In the genomic region with DNA sequence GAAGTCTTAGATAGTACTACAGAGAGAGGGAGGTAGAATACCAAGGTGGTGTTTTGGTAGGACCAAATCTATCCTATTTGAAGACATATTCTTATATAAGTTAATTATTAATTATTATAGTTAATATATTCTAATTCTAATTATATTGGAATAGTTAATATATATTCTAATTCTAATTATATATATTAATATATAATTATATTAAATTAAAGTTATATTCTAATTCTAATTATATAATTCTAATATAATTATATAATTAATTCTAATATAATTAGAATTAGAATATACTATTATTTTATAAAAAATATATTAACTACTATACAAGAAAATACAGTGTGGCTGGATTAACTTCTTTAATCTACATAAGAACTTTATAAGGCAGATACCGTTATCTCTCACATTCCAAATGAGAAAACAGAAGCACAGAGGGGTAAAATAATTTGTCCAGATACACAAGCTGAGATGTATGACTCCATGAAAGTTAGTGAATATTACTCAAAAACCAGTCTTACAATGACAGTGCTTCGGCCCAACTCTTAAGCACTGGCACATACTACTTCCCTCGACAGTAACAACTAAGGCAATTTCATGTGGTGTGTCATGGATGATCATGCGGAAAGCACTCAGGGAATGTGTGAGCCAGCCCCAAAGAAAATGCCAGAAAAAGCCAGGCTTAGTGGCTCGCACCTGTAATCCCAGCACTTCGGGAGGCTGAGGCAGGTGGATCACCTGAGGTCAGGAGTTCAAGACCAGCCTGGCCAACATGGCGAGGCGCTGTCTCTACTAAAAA, we compare ENCODE assay signal across 17 cellular contexts. TPM values are rescaled to one million over a fixed set of nuclear protein-coding genes. Genes with fewer than 3 reads are reported as not detected.
DNase-seq lines count a peak whose midpoint lies in the region; ATAC-seq and TF ChIP-seq lines count a peak whose summit lies in the region.
"Had no signal": no experiment of that assay in that cellular context is flagged by ENCODE, and none has a peak within 500 bp of the region (broad histone marks: within the 10 kb centered on the region; RNA-seq: fewer than 3 reads in every experiment).

No MANE protein-coding gene starts in this region.

- peak overlapping the region; percentile 45 for H3K27ac Mint-ChIP-seq in endodermal cell
- H3K27ac Mint-ChIP-seq in activated CD4-positive, alpha-beta memory T cell treated with anti-CD3 and anti-CD28 coated beads, Interleukin-2, amount 10 ng/mL, durations not matched to agents 7 days and 5 days, result no peak overlapping the region
- H3K27ac Mint-ChIP-seq: activated naive CD8-positive, alpha-beta T cell treated with anti-CD3 and anti-CD28 coated beads for 36 hours; activated T-cell treated with anti-CD3 and anti-CD28 coated beads, Interleukin-2, amount 50 U/mL, for 24 hours had no signal

- H3K27ac ChIP-seq in endodermal cell (ENCODE audit: low read depth, low read length), result no peak overlapping the region
- H3K27ac ChIP-seq: left lung had no signal

- H3K4me3 Mint-ChIP-seq in endodermal cell, result no peak overlapping the region
- no peak overlapping the region for H3K4me3 Mint-ChIP-seq in activated CD4-positive, alpha-beta memory T cell treated with anti-CD3 and anti-CD28 coated beads, Interleukin-2, amount 10 ng/mL, durations not matched to agents 7 days and 5 days
- H3K4me3 Mint-ChIP-seq: activated naive CD8-positive, alpha-beta T cell treated with anti-CD3 and anti-CD28 coated beads for 36 hours; activated T-cell treated with anti-CD3 and anti-CD28 coated beads, Interleukin-2, amount 50 U/mL, for 24 hours had no signal

- H3K4me1 Mint-ChIP-seq in endodermal cell, result peaks cover 3% of the 10 kb centered on the region
- H3K4me1 Mint-ChIP-seq in activated CD4-positive, alpha-beta memory T cell treated with anti-CD3 and anti-CD28 coated beads, Interleukin-2, amount 10 ng/mL, durations not matched to agents 7 days and 5 days, result no peaks in the 10 kb centered on the region

- POLR2A ChIA-PET in activated CD4-positive, alpha-beta memory T cell treated with anti-CD3 and anti-CD28 coated beads, Interleukin-2, amount 10 ng/mL, durations not matched to agents 7 days and 5 days (lab: Charles Lee), result no interaction called here

- H3K27me3 ChIP-seq in endodermal cell (ENCODE audit: control insufficient read depth, insufficient read depth, low read length, poor library complexity, severe bottlenecking), result no peaks in the 10 kb centered on the region
- H3K27me3 ChIP-seq: left lung, stomach had no signal

- H3K4me1 ChIP-seq in endodermal cell (ENCODE audit: control insufficient read depth, insufficient read depth, low read length), result no peaks in the 10 kb centered on the region

- WGBS in endodermal cell (ENCODE audit: insufficient coverage in 1 of 2, insufficient read length in 1 of 2), 2 experiments, result 93 to 95% methylated on average over 5 to 8 of the region's 8 CpGs

- no peaks in the 10 kb centered on the region for H3K36me3 ChIP-seq in endodermal cell (ENCODE audit: control insufficient read depth, insufficient read depth, low read length)
- H3K36me3 ChIP-seq: left lung, stomach had no signal

- CTCF ChIA-PET in activated CD4-positive, alpha-beta memory T cell treated with anti-CD3 and anti-CD28 coated beads, Interleukin-2, amount 10 ng/mL, durations not matched to agents 7 days and 5 days (lab: Charles Lee), result no interaction called here

- H3K27me3 Mint-ChIP-seq in endodermal cell (ENCODE audit: insufficient read depth), result no peaks in the 10 kb centered on the region
- no peaks in the 10 kb centered on the region for H3K27me3 Mint-ChIP-seq in activated CD4-positive, alpha-beta memory T cell treated with anti-CD3 and anti-CD28 coated beads, Interleukin-2, amount 10 ng/mL, durations not matched to agents 7 days and 5 days
- H3K27me3 Mint-ChIP-seq: activated naive CD8-positive, alpha-beta T cell treated with anti-CD3 and anti-CD28 coated beads for 36 hours; activated T-cell treated with anti-CD3 and anti-CD28 coated beads, Interleukin-2, amount 50 U/mL, for 24 hours had no signal

- H3K9me3 ChIP-seq in endodermal cell (ENCODE audit: control insufficient read depth, low read length), result no peaks in the 10 kb centered on the region
- H3K9me3 ChIP-seq: left lung, psoas muscle, stomach had no signal

- peaks cover 4% of the 10 kb centered on the region for H3K36me3 Mint-ChIP-seq in endodermal cell (ENCODE audit: low read depth)
- no peaks in the 10 kb centered on the region for H3K36me3 Mint-ChIP-seq in activated CD4-positive, alpha-beta memory T cell treated with anti-CD3 and anti-CD28 coated beads, Interleukin-2, amount 10 ng/mL, durations not matched to agents 7 days and 5 days (ENCODE audit: low read depth)
- H3K36me3 Mint-ChIP-seq: activated naive CD8-positive, alpha-beta T cell treated with anti-CD3 and anti-CD28 coated beads for 36 hours had no signal

- ATAC-seq in HG03571 (IDR thresholded peaks at IDR 0.05; ENCODE audit: unreplicated experiment), result no peak
- ATAC-seq: left lung had no signal

- no peaks in the 10 kb centered on the region for H3K9me3 Mint-ChIP-seq in endodermal cell
- H3K9me3 Mint-ChIP-seq in activated CD4-positive, alpha-beta memory T cell treated with anti-CD3 and anti-CD28 coated beads, Interleukin-2, amount 10 ng/mL, durations not matched to agents 7 days and 5 days, result no peaks in the 10 kb centered on the region
- H3K9me3 Mint-ChIP-seq: activated naive CD8-positive, alpha-beta T cell treated with anti-CD3 and anti-CD28 coated beads for 36 hours; activated T-cell treated with anti-CD3 and anti-CD28 coated beads, Interleukin-2, amount 50 U/mL, for 24 hours had no signal

- no peak for TF ChIP-seq CTCF in AG09309 (IDR thresholded peaks at IDR 0.05; ENCODE audit: control insufficient read depth, insufficient read depth, low read depth, low read length, missing control alignments)
- no peak for TF ChIP-seq CTCF in endodermal cell (conservative IDR thresholded peaks at IDR 0.05)

- peak; percentile 11 for DNase-seq in AG09309 (ENCODE audit: low read depth)
- DNase-seq in HS-5 (ENCODE audit: low read depth), result peak; percentile 60
- DNase-seq in endodermal cell, result no peak
- peak; percentile 90 for DNase-seq in kidney tubule cell (ENCODE audit: low spot score)
- no peak for DNase-seq in activated CD4-positive, alpha-beta memory T cell treated with anti-CD3 and anti-CD28 coated beads, Interleukin-2, amount 10 ng/mL, durations not matched to agents 7 days and 5 days
- no peak for DNase-seq in NCI-H2171 treated with DMSO at 0.1 percent for 48 hours (lab: John Stamatoyannopoulos, UW)
- DNase-seq in NCI-H187 treated with DMSO at 0.1 percent for 48 hours (lab: John Stamatoyannopoulos, UW), result no peak
- DNase-seq: activated naive CD8-positive, alpha-beta T cell treated with anti-CD3 and anti-CD28 coated beads for 36 hours; activated T-cell treated with anti-CD3 and anti-CD28 coated beads, Interleukin-2, amount 50 U/mL, for 24 hours; COR-L47; left lung; NCI-H1694; NCI-H510A; psoas muscle; stomach; T1000 had no signal

- H3K9ac ChIP-seq in endodermal cell (ENCODE audit: extremely low read depth, low read length, poor library complexity, severe bottlenecking), result no peak overlapping the region

- H3K4me3 ChIP-seq in AG09309 (ENCODE audit: control insufficient read depth, low read depth, low read length) (no peak overlapping the region), endodermal cell (ENCODE audit: low read length) (no peak overlapping the region)
- H3K4me3 ChIP-seq: left lung, psoas muscle, stomach had no signal

RNA-seq across cellular contexts. Expression of a gene that starts 42.6 kb away (rescaled TPM):
- total RNA-seq in endodermal cell, result 1 to 10 TPM; 3.7 to 3.9 TPM
- polyA plus RNA-seq in endodermal cell (2013, experiment 1 of 2), result 6.2 TPM
- 5.5 TPM for polyA plus RNA-seq in endodermal cell (2013, experiment 2 of 2)
- 1 to 10 TPM; 3.4 to 3.5 TPM for total RNA-seq in activated CD4-positive, alpha-beta memory T cell treated with anti-CD3 and anti-CD28 coated beads, Interleukin-2, amount 10 ng/mL, durations not matched to agents 7 days and 5 days

Comparison
In these comparisons a context has a peak if more than half of its experiments do, and no peak if none do; other contexts are left out.
1. DNase-seq: peak in AG09309 (single experiment), HS-5 (single experiment) and kidney tubule cell (single experiment); none in endodermal cell (single experiment), activated CD4-positive, alpha-beta memory T cell treated with anti-CD3 and anti-CD28 coated beads, Interleukin-2, amount 10 ng/mL, durations not matched to agents 7 days and 5 days (single experiment), NCI-H2171 treated with DMSO at 0.1 percent for 48 hours (single experiment) and NCI-H187 treated with DMSO at 0.1 percent for 48 hours (single experiment).